ENCODE assay signal across 1 cellular context in genomic region chr10:44801383-44802327, GRCh38.
TF ChIP-seq lines count a peak whose summit lies in the region.

No MANE protein-coding gene starts in this region.

TF ChIP-seq in GM23338, 12 proteins besides CTCF, POLR2A, EP300 and RAD21 (continued from another document):
- TF ChIP-seq ZNF462 (CRISPR knock-in tag; IDR thresholded peaks at IDR 0.05), result no peak
- TF ChIP-seq ETS1 (IDR thresholded peaks at IDR 0.05), result no peak
